Comparison of ENCODE assay signal across 1 cellular context in the genomic region with DNA sequence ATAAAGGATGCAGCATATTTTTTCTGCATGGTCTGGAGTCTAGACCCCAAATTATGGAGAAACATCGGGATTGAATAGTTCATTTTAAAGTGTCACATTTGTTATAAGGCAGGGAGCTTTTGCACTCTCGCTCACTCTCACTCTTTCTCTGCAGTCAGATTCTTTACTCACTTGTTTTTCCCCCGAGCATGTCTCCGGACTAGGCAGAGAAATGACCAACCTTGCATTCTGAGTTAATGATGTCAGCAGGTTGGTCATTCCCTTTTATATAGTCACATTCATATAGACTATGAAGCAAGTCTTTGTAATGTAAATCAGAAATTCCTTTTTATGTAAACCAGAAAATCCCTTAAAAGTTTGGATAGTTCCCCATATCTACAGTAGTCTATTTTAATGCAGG.
TF ChIP-seq lines count a peak whose summit lies in the region.

No MANE protein-coding gene starts in this region.

TF ChIP-seq in GM23338, 12 proteins besides CTCF, POLR2A, EP300 and RAD21 (continued from another document):
- TF ChIP-seq, protein P1, sequence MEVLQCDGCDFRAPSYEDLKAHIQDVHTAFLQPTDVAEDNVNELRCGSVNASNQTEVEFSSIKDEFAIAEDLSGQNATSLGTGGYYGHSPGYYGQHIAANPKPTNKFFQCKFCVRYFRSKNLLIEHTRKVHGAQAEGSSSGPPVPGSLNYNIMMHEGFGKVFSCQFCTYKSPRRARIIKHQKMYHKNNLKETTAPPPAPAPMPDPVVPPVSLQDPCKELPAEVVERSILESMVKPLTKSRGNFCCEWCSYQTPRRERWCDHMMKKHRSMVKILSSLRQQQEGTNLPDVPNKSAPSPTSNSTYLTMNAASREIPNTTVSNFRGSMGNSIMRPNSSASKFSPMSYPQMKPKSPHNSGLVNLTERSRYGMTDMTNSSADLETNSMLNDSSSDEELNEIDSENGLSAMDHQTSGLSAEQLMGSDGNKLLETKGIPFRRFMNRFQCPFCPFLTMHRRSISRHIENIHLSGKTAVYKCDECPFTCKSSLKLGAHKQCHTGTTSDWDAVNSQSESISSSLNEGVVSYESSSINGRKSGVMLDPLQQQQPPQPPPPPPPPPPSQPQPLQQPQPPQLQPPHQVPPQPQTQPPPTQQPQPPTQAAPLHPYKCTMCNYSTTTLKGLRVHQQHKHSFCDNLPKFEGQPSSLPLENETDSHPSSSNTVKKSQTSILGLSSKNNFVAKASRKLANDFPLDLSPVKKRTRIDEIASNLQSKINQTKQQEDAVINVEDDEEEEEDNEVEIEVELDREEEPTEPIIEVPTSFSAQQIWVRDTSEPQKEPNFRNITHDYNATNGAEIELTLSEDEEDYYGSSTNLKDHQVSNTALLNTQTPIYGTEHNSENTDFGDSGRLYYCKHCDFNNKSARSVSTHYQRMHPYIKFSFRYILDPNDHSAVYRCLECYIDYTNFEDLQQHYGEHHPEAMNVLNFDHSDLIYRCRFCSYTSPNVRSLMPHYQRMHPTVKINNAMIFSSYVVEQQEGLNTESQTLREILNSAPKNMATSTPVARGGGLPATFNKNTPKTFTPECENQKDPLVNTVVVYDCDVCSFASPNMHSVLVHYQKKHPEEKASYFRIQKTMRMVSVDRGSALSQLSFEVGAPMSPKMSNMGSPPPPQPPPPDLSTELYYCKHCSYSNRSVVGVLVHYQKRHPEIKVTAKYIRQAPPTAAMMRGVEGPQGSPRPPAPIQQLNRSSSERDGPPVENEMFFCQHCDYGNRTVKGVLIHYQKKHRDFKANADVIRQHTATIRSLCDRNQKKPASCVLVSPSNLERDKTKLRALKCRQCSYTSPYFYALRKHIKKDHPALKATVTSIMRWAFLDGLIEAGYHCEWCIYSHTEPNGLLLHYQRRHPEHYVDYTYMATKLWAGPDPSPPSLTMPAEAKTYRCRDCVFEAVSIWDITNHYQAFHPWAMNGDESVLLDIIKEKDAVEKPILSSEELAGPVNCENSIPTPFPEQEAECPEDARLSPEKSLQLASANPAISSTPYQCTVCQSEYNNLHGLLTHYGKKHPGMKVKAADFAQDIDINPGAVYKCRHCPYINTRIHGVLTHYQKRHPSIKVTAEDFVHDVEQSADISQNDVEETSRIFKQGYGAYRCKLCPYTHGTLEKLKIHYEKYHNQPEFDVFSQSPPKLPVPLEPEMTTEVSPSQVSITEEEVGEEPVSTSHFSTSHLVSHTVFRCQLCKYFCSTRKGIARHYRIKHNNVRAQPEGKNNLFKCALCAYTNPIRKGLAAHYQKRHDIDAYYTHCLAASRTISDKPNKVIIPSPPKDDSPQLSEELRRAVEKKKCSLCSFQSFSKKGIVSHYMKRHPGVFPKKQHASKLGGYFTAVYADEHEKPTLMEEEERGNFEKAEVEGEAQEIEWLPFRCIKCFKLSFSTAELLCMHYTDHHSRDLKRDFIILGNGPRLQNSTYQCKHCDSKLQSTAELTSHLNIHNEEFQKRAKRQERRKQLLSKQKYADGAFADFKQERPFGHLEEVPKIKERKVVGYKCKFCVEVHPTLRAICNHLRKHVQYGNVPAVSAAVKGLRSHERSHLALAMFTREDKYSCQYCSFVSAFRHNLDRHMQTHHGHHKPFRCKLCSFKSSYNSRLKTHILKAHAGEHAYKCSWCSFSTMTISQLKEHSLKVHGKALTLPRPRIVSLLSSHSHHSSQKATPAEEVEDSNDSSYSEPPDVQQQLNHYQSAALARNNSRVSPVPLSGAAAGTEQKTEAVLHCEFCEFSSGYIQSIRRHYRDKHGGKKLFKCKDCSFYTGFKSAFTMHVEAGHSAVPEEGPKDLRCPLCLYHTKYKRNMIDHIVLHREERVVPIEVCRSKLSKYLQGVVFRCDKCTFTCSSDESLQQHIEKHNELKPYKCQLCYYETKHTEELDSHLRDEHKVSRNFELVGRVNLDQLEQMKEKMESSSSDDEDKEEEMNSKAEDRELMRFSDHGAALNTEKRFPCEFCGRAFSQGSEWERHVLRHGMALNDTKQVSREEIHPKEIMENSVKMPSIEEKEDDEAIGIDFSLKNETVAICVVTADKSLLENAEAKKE (CRISPR knock-in tag; IDR thresholded peaks at IDR 0.05): no peak
- TF ChIP-seq, protein P2, sequence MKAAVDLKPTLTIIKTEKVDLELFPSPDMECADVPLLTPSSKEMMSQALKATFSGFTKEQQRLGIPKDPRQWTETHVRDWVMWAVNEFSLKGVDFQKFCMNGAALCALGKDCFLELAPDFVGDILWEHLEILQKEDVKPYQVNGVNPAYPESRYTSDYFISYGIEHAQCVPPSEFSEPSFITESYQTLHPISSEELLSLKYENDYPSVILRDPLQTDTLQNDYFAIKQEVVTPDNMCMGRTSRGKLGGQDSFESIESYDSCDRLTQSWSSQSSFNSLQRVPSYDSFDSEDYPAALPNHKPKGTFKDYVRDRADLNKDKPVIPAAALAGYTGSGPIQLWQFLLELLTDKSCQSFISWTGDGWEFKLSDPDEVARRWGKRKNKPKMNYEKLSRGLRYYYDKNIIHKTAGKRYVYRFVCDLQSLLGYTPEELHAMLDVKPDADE (IDR thresholded peaks at IDR 0.05): no peak
